ENCODE assay signal across 21 cellular contexts in the genomic region with DNA sequence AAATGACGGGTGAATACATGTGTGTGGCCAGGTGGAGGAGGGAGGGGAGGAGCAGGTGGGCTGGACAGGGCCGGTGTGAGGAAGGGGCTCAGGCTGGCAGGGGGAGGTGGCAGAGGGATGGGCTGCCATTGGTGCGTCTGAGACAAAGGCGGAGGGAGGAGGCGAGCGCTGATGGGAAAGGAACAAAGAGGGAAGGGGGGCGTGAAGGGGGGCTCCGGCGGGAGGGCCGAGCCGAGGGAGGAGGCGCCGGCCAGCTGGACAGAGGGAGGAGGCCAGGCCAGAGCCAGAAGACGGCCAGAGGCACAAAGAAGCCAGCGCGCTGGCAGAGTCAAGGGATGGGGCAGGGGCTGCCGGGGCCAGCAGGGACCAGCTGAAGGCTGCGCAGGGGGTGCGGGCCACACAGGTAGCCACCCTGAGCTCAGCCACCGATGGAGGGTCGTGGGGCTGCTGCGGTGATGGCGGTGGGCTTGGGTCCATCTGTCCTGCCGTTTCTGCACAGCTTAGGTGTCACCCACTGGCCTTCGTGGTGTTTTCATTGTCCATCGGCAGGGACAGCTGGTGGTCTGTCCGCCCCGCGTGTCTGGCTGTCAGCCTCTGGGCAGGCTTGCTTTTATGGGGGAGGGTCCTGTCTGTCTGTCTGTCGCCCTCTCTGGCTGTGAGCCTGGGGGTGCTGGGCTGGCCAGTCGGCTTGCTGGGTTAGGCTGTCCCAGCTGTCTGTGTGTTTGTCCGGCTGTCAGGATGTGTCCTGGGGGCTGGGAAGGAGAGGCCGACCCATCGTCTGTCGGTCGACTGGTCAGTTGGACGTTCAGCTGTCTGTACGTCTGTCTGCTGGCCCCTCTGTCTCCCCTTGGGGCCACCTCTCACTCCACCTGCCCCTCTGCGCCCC. TPM values are rescaled to one million over a fixed set of nuclear protein-coding genes. Genes with fewer than 3 reads are reported as not detected.
DNase-seq lines count a peak whose midpoint lies in the region; ATAC-seq and TF ChIP-seq lines count a peak whose summit lies in the region.
"Had no signal": no experiment of that assay in that cellular context is flagged by ENCODE, and none has a peak within 500 bp of the region (broad histone marks: within the 10 kb centered on the region; RNA-seq: fewer than 3 reads in every experiment).

No MANE protein-coding gene starts in this region.

- TF ChIP-seq CTCF in prostate gland (IDR thresholded peaks at IDR 0.05): no peak

- peaks cover 62% of the 10 kb centered on the region for H3K27me3 ChIP-seq in prostate gland (replicated peaks; ENCODE audit: insufficient read depth)

- ATAC-seq in left ventricle myocardium superior (no peak), Right ventricle myocardium superior (ENCODE audit: poor library complexity) (no peak), GM18870 (IDR thresholded peaks at IDR 0.05; ENCODE audit: unreplicated experiment) (no peak), HG02623 (IDR thresholded peaks at IDR 0.05; ENCODE audit: unreplicated experiment) (no peak)
- ATAC-seq: activated CD8-positive, alpha-beta T cell treated with anti-CD3 and anti-CD28 coated beads for 36 hours; activated T-cell treated with anti-CD3 and anti-CD28 coated beads, Interleukin-2, amount 50 U/mL, for 4 hours; naive thymus-derived CD8-positive, alpha-beta T cell; Right ventricle myocardium inferior; upper lobe of right lung had no signal

- no peak overlapping the region for H3K4me3 ChIP-seq in prostate gland
- H3K4me3 ChIP-seq: A549, right atrium auricular region, upper lobe of right lung had no signal

- DNase-seq in left ventricle myocardium superior (peak; percentile 7), Right ventricle myocardium superior (no peak), ecto neural progenitor cell (ENCODE audit: low spot score) (peak; percentile 80), myocyte (ENCODE audit: low read depth) (peak; percentile 60), prostate gland (ENCODE audit: low spot score) (no peak)
- DNase-seq: activated CD8-positive, alpha-beta T cell treated with anti-CD3 and anti-CD28 coated beads for 36 hours; activated T-cell treated with anti-CD3 and anti-CD28 coated beads, Interleukin-2, amount 50 U/mL, for 4 hours; dermis blood vessel endothelial cell; DMS153; naive thymus-derived CD8-positive, alpha-beta T cell; NCI-H1694 treated with DMSO at 0.1 percent for 48 hours; stimulated activated naive CD4-positive, alpha-beta T cell; upper lobe of right lung had no signal

- WGBS in prostate gland: 27% methylated on average over 31 of the region's 39 CpGs

- H3K27ac ChIP-seq in temporal lobe (ENCODE audit: low read depth, low read length): peak overlapping the region; percentile 88
- H3K27ac ChIP-seq in prostate gland: no peak overlapping the region
- H3K27ac ChIP-seq: A549, breast epithelium, right atrium auricular region, upper lobe of right lung, VCaP had no signal

- TF ChIP-seq POLR2A in prostate gland (IDR thresholded peaks at IDR 0.05): no peak

- H3K36me3 ChIP-seq in prostate gland: no peaks in the 10 kb centered on the region
- H3K36me3 ChIP-seq: breast epithelium, right atrium auricular region, upper lobe of right lung had no signal

- no peaks in the 10 kb centered on the region for H3K9me3 ChIP-seq in prostate gland
- H3K9me3 ChIP-seq: A549, breast epithelium, right atrium auricular region, upper lobe of right lung had no signal

- peaks cover 4% of the 10 kb centered on the region for H3K4me1 ChIP-seq in prostate gland (replicated peaks)

- intact Hi-C loops in left ventricle myocardium superior (cut with micrococcal nuclease) (no loop called here), Right ventricle myocardium superior (cut with DNase I) (no loop called here), prostate gland (cut with DNase I) (no loop called here)

RNA-seq across cellular contexts. Expression of a gene that starts 2.2 kb away (rescaled TPM):
- total RNA-seq in left ventricle myocardium superior: 0.17 TPM
- total RNA-seq in Right ventricle myocardium superior: 0.22 TPM
- total RNA-seq in myocyte: 0.53 and 1.9 TPM in 2 replicates
- 0.63 TPM for polyA plus RNA-seq in myocyte (2012)
- total RNA-seq in temporal lobe: 193 TPM
- 1 to 10 TPM in 1 of 2 donors, under 1 TPM in 1; 0.05 to 2.2 TPM for total RNA-seq in prostate gland
- polyA plus RNA-seq: naive thymus-derived CD8-positive, alpha-beta T cell had no signal

RNA-seq across cellular contexts. Expression of a gene that starts 14.0 kb away (rescaled TPM):
- 625 TPM for total RNA-seq in left ventricle myocardium superior
- 671 TPM for total RNA-seq in Right ventricle myocardium superior
- total RNA-seq in myocyte: 1,600 and 2,923 TPM in 2 replicates
- polyA plus RNA-seq in myocyte (2012): 1,451 TPM
- total RNA-seq in temporal lobe: 418 TPM
- 1,000 to 10,000 TPM; 3,102 to 5,853 TPM for total RNA-seq in prostate gland

RNA-seq across cellular contexts. Expression of a gene that starts 26.9 kb away (rescaled TPM):
- total RNA-seq in left ventricle myocardium superior (16.2 TPM), Right ventricle myocardium superior (18.3 TPM), myocyte (37.6 and 53.1 TPM in 2 replicates), temporal lobe (13.5 TPM), prostate gland (10 to 100 TPM; 54.0 to 93.0 TPM)
- polyA plus RNA-seq in myocyte (2012): 31.9 TPM

RNA-seq across cellular contexts. Expression of a gene that starts 38.0 kb away (rescaled TPM):
- total RNA-seq in left ventricle myocardium superior (2.8 TPM), Right ventricle myocardium superior (1.4 TPM), myocyte (7.1 and 8.5 TPM in 2 replicates), temporal lobe (2.2 TPM), prostate gland (10 to 100 TPM in 1 of 2 donors, 1 to 10 TPM in 1; 8.1 to 22.9 TPM)
- polyA plus RNA-seq in myocyte (2012): 3.9 TPM

RNA-seq across cellular contexts. Expression of a gene that starts 38.8 kb away (rescaled TPM):
- total RNA-seq in left ventricle myocardium superior (0.72 TPM), Right ventricle myocardium superior (1.1 TPM), myocyte (4.3 and 7.4 TPM in 2 replicates), temporal lobe (0.98 TPM), prostate gland (100 to 1,000 TPM in 1 of 2 donors, 10 to 100 TPM in 1; 61.9 to 349 TPM)
- polyA plus RNA-seq in myocyte (2012): 3.6 TPM

Comparison
In these comparisons a context has a peak if more than half of its experiments do, and no peak if none do; other contexts are left out.
1. DNase-seq: peak in left ventricle myocardium superior (single experiment), ecto neural progenitor cell (single experiment) and myocyte (single experiment); none in Right ventricle myocardium superior (single experiment) and prostate gland (single experiment).
2. RNA of a gene that starts 2.2 kb away (total RNA-seq): 193 TPM in temporal lobe (single experiment); 0.05 to 2.2 TPM in prostate gland, 0.53 to 1.9 TPM in myocyte, 0.22 TPM in Right ventricle myocardium superior (single experiment) and 0.17 TPM in left ventricle myocardium superior (single experiment); every median in the first group is over 10 times any median in the second.